Comparison of ENCODE assay signal across 18 cellular contexts in genomic region chr5:124716169-124716568, GRCh38. TPM values are rescaled to one million over a fixed set of nuclear protein-coding genes. Genes with fewer than 3 reads are reported as not detected.
DNase-seq lines count a peak whose midpoint lies in the region; ATAC-seq and TF ChIP-seq lines count a peak whose summit lies in the region.
"Had no signal": no experiment of that assay in that cellular context is flagged by ENCODE, and none has a peak within 500 bp of the region (broad histone marks: within the 10 kb centered on the region; RNA-seq: fewer than 3 reads in every experiment).

No MANE protein-coding gene starts in this region.

- H3K9me3 ChIP-seq in BLaER1 (0 out of 2 replicates have a peak, but pooled peaks cover 5% of the 10 kb centered on the region), OCI-LY1 (ENCODE audit: low read length) (no peaks in the 10 kb centered on the region)
- H3K9me3 ChIP-seq: BE2C had no signal

- no peak overlapping the region for H2BK5ac ChIP-seq in mesendoderm (ENCODE audit: low read length)

- no peak overlapping the region for H3K4me3 Mint-ChIP-seq in activated B cell treated with CpG ODN at 0.5 μM for 24 hours
- H3K4me3 Mint-ChIP-seq in naive B cell, result no peak overlapping the region
- H3K4me3 Mint-ChIP-seq: CD4-positive, alpha-beta memory T cell; GM23338; H9; HFFc6 had no signal

- H2BK120ac ChIP-seq in mesendoderm (ENCODE audit: low read depth, low read length), result no peak overlapping the region

- peaks cover 13% of the 10 kb centered on the region for H3K79me1 ChIP-seq in mesendoderm (ENCODE audit: low read length)

- peaks cover 100% of the 10 kb centered on the region for H4K20me1 ChIP-seq in BLaER1
- H4K20me1 ChIP-seq in OCI-LY1 (ENCODE audit: insufficient read depth, low read length), result no peaks in the 10 kb centered on the region

- H3K9me2 ChIP-seq in OCI-LY1 (ENCODE audit: low read depth, low read length), result no peaks in the 10 kb centered on the region

- H3K27ac ChIP-seq in BLaER1, result no peak overlapping the region
- peak overlapping the region; percentile 16 for H3K27ac ChIP-seq in OCI-LY1 (ENCODE audit: low read depth, low read length, poor library complexity, severe bottlenecking)
- no peak overlapping the region for H3K27ac ChIP-seq in mesendoderm (ENCODE audit: low read depth, low read length)

- H3K4me1 ChIP-seq in BLaER1, result peaks cover 94% of the 10 kb centered on the region
- peaks cover 93% of the 10 kb centered on the region for H3K4me1 ChIP-seq in OCI-LY1 (ENCODE audit: insufficient read depth, low read length, severe bottlenecking)
- peaks cover 6% of the 10 kb centered on the region for H3K4me1 ChIP-seq in mesendoderm (ENCODE audit: control insufficient read depth, low read depth, low read length)

- no peak overlapping the region for H3K56ac ChIP-seq in mesendoderm (ENCODE audit: low read length)

- DNase-seq in activated B cell treated with CpG ODN at 0.5 μM for 24 hours (no peak), naive B cell (peak; percentile 24), mesendoderm (no peak)
- DNase-seq in central memory CD4-positive, alpha-beta T cell, result no peak
- DNase-seq: BE2C; C1 segment of cervical spinal cord; Caco-2; CD4-positive, alpha-beta memory T cell; DMS79; GF-D8; H9; HFFc6 had no signal

- no peak overlapping the region for H3K23ac ChIP-seq in mesendoderm (ENCODE audit: low read length)

- peak overlapping the region; percentile 68 for H3K27ac Mint-ChIP-seq in activated B cell treated with CpG ODN at 0.5 μM for 24 hours
- no peak overlapping the region for H3K27ac Mint-ChIP-seq in naive B cell
- H3K27ac Mint-ChIP-seq: CD4-positive, alpha-beta memory T cell; GM23338; H9; HFFc6 had no signal

- H2AK5ac ChIP-seq in mesendoderm (ENCODE audit: low read length), result no peak overlapping the region

- no peaks in the 10 kb centered on the region for H3K27me3 ChIP-seq in BLaER1
- no peaks in the 10 kb centered on the region for H3K27me3 ChIP-seq in OCI-LY1 (ENCODE audit: insufficient read depth, low read length)
- H3K27me3 ChIP-seq in mesendoderm (ENCODE audit: insufficient read depth, low read length, poor library complexity), result no peaks in the 10 kb centered on the region
- H3K27me3 ChIP-seq: BE2C had no signal

- TF ChIP-seq CTCF in OCI-LY1 (IDR thresholded peaks at IDR 0.05; ENCODE audit: low read length) (no peak), activated B cell treated with CpG ODN at 0.5 μM for 24 hours (IDR thresholded peaks at IDR 0.05) (no peak)

- H3K36me3 ChIP-seq in BLaER1, result peaks cover 82% of the 10 kb centered on the region
- peaks cover 11% of the 10 kb centered on the region for H3K36me3 ChIP-seq in OCI-LY1 (ENCODE audit: insufficient read depth, low read length)
- H3K36me3 ChIP-seq in mesendoderm (ENCODE audit: control insufficient read depth, insufficient read depth, low read length), result no peaks in the 10 kb centered on the region
- H3K36me3 ChIP-seq: BE2C had no signal

- H3K4me3 ChIP-seq in BLaER1, result no peak overlapping the region
- no peak overlapping the region for H3K4me3 ChIP-seq in OCI-LY1 (ENCODE audit: low read depth, low read length, poor library complexity, severe bottlenecking)
- H3K4me3 ChIP-seq in mesendoderm (ENCODE audit: low read length), result no peak overlapping the region
- H3K4me3 ChIP-seq: GM23338 had no signal

- H3K4me1 Mint-ChIP-seq in activated B cell treated with CpG ODN at 0.5 μM for 24 hours, result peaks cover 74% of the 10 kb centered on the region
- peaks cover 38 to 66% (median 50%) of the 10 kb centered on the region in 3 donors for H3K4me1 Mint-ChIP-seq in naive B cell
- H3K4me1 Mint-ChIP-seq: CD4-positive, alpha-beta memory T cell had no signal

- no peak overlapping the region for H3K4ac ChIP-seq in mesendoderm (ENCODE audit: low read depth, low read length)

- H3K4me2 ChIP-seq in BLaER1, result peak overlapping the region; percentile 12; the same call in 1 of the 2 replicates
- no peak overlapping the region for H3K4me2 ChIP-seq in OCI-LY1 (ENCODE audit: low read length)
- no peak overlapping the region for H3K4me2 ChIP-seq in mesendoderm (ENCODE audit: low read length)
- H3K4me2 ChIP-seq: GM23338 had no signal

- H3K9ac ChIP-seq in BLaER1 (no peak overlapping the region), OCI-LY1 (ENCODE audit: low read length) (no peak overlapping the region), mesendoderm (ENCODE audit: low read length) (no peak overlapping the region)

- H3K79me2 ChIP-seq in OCI-LY1 (ENCODE audit: insufficient read depth, low read length) (peaks cover 98% of the 10 kb centered on the region), mesendoderm (ENCODE audit: control insufficient read depth, insufficient read depth, low read length) (peaks cover 52% of the 10 kb centered on the region)

- no CpG with 5 or more reads among the region's 1 CpG for WGBS in mesendoderm (ENCODE audit: extremely low coverage, insufficient coverage, low lambda C conversion rate)

- no peak overlapping the region for H4K5ac ChIP-seq in mesendoderm (ENCODE audit: low read length)

- no peak overlapping the region for H3K18ac ChIP-seq in mesendoderm (ENCODE audit: low read length)

- no peak overlapping the region for H4K8ac ChIP-seq in mesendoderm (ENCODE audit: low read depth, low read length)

- POLR2A ChIA-PET in activated B cell treated with CpG ODN at 0.5 μM for 24 hours (lab: Charles Lee), result interaction anchor here (0.6 to 6.6 kb wide), 10 partner anchors 11 to 534 kb away, joined by 3 to 77 read pairs (median 8); partner anchors contain the start of gene ZNF608

- no peaks in the 10 kb centered on the region for H3F3A ChIP-seq in OCI-LY1 (ENCODE audit: insufficient read depth, low read length)

- ATAC-seq in activated B cell treated with CpG ODN at 0.5 μM for 24 hours (ENCODE audit: low read depth) (no peak), naive B cell (ENCODE audit: low read depth in 2 of 2) (peak; percentile 52 to 57), GM21576 (IDR thresholded peaks at IDR 0.05; ENCODE audit: unreplicated experiment) (no peak), GM18519 (IDR thresholded peaks at IDR 0.05; ENCODE audit: low FRiP score, unreplicated experiment) (no peak)
- ATAC-seq: GM23338, HCT116 had no signal

- intact Hi-C loops in activated B cell treated with CpG ODN at 0.5 μM for 24 hours (cut with micrococcal nuclease), result loop anchor here (1.0 kb wide), 1 partner anchor 11 kb away; no protein-coding TSS in a partner anchor

- H3K9me3 Mint-ChIP-seq in activated B cell treated with CpG ODN at 0.5 μM for 24 hours (peaks cover 6% of the 10 kb centered on the region), naive B cell (peaks cover 0 to 5% (median 0%) of the 10 kb centered on the region in 7 donors)
- H3K9me3 Mint-ChIP-seq: GM23338, H9, HFFc6 had no signal

- no peak overlapping the region for H2BK15ac ChIP-seq in mesendoderm (replicated peaks; ENCODE audit: low read depth)

- no peaks in the 10 kb centered on the region for H3K27me3 Mint-ChIP-seq in activated B cell treated with CpG ODN at 0.5 μM for 24 hours
- H3K27me3 Mint-ChIP-seq in naive B cell, result peaks cover 0 to 9% (median 0%) of the 10 kb centered on the region in 3 donors
- H3K27me3 Mint-ChIP-seq: CD4-positive, alpha-beta memory T cell had no signal

- H2AFZ ChIP-seq in OCI-LY1 (ENCODE audit: low read length), result no peak overlapping the region
- H2AFZ ChIP-seq: GM23338 had no signal

- H3K36me3 Mint-ChIP-seq in activated B cell treated with CpG ODN at 0.5 μM for 24 hours (ENCODE audit: low read depth) (no peaks in the 10 kb centered on the region), naive B cell (peaks cover 0 to 10% of the 10 kb centered on the region in 2 donors)
- H3K36me3 Mint-ChIP-seq: CD4-positive, alpha-beta memory T cell had no signal

- CTCF ChIA-PET in activated B cell treated with CpG ODN at 0.5 μM for 24 hours (lab: Charles Lee), result interaction anchor here (1.1 to 1.2 kb wide), 2 partner anchors 9 to 67 kb away, joined by 3 to 6 read pairs; no protein-coding TSS in a partner anchor

RNA-seq across cellular contexts. Expression of gene ZNF608, which starts 30.3 kb away (rescaled TPM):
- total RNA-seq in activated B cell treated with CpG ODN at 0.5 μM for 24 hours, result 20.7 and 22.0 TPM in 2 replicates
- 1 to 10 TPM; 3.7 to 8.7 (median 6.0) TPM for polyA plus RNA-seq in naive B cell (ENCODE audit: low read depth in 6 of 6)
- 45.0 TPM for polyA plus RNA-seq in mesendoderm (2013, experiment 1 of 2)
- polyA plus RNA-seq in mesendoderm (2013, experiment 2 of 2), result 42.8 TPM
- total RNA-seq: CD4-positive, alpha-beta memory T cell had no signal
- polyA plus RNA-seq: CD4-positive, alpha-beta memory T cell had no signal

Comparison
In these comparisons a context has a peak if more than half of its experiments do, and no peak if none do; other contexts are left out.
1. ATAC-seq: peak in naive B cell (2 of 2); none in activated B cell treated with CpG ODN at 0.5 μM for 24 hours (single experiment), GM21576 (single experiment) and GM18519 (single experiment).